In genomic region chr10:79084972-79085597, GRCh38 we compare ENCODE assay signal across 9 cellular contexts. TPM values are rescaled to one million over a fixed set of nuclear protein-coding genes. Genes with fewer than 3 reads are reported as not detected.
DNase-seq lines count a peak whose midpoint lies in the region; ATAC-seq and TF ChIP-seq lines count a peak whose summit lies in the region.
"Had no signal": no experiment of that assay in that cellular context is flagged by ENCODE, and none has a peak within 500 bp of the region (broad histone marks: within the 10 kb centered on the region; RNA-seq: fewer than 3 reads in every experiment).

No MANE protein-coding gene starts in this region.

- no peak overlapping the region for H3K27ac Mint-ChIP-seq in T-helper 2 cell treated with Interferon-gamma antibody and Interleukin-4, amounts not matched to agents 5 μg/mL and 100 μg/mL, for 36 hours
- H3K27ac Mint-ChIP-seq: activated CD8-positive, alpha-beta T cell treated with anti-CD3 and anti-CD28 coated beads for 36 hours had no signal

- H3K36me3 ChIP-seq in cardiac muscle cell (no peaks in the 10 kb centered on the region), stomach (peaks cover 0 to 7% (median 0%) of the 10 kb centered on the region in 4 donors)

- no peak for TF ChIP-seq CTCF in cardiac muscle cell (IDR thresholded peaks at IDR 0.05; ENCODE audit: low read depth, low read length)
- TF ChIP-seq CTCF in stomach (IDR thresholded peaks at IDR 0.05): no peak

- H3K9me3 ChIP-seq in cardiac muscle cell (ENCODE audit: low read depth) (no peaks in the 10 kb centered on the region), stomach (no peaks in the 10 kb centered on the region)

- H3K4me1 ChIP-seq in cardiac muscle cell (ENCODE audit: low read depth) (peaks cover 45% of the 10 kb centered on the region), stomach (peaks cover 99 to 100% (median 100%) of the 10 kb centered on the region in 4 donors)

- ATAC-seq in GM18868 (IDR thresholded peaks at IDR 0.05; ENCODE audit: unreplicated experiment) (peak; percentile 59), HG02885 (IDR thresholded peaks at IDR 0.05; ENCODE audit: poor library complexity, unreplicated experiment) (no peak)

- TF ChIP-seq RAD21 in Ishikawa (IDR thresholded peaks at IDR 0.05; ENCODE audit: low read depth): no peak

- H3K4me1 Mint-ChIP-seq in T-helper 2 cell treated with Interferon-gamma antibody and Interleukin-4, amounts not matched to agents 5 μg/mL and 100 μg/mL, for 36 hours (ENCODE audit: low read depth): peaks cover 31% of the 10 kb centered on the region

- TF ChIP-seq EP300 in Ishikawa (IDR thresholded peaks at IDR 0.05; ENCODE audit: borderline replicate concordance) (peak; percentile 66; the same call in 1 of the 2 replicates), stomach (IDR thresholded peaks at IDR 0.05) (no peak)

- DNase-seq in cardiac muscle cell (ENCODE audit: low read depth in 1 of 2, low spot score in 1 of 2) (no peak), stomach (no peak), hippocampal formation (lab: John Stamatoyannopoulos, UW) (no peak), A172 (ENCODE audit: low spot score) (no peak)
- no peak for DNase-seq in T-helper 2 cell treated with Interferon-gamma antibody and Interleukin-4, amounts not matched to agents 5 μg/mL and 100 μg/mL, for 36 hours (ENCODE audit: low spot score)
- DNase-seq: activated CD8-positive, alpha-beta T cell treated with anti-CD3 and anti-CD28 coated beads for 36 hours had no signal

- H3K27me3 Mint-ChIP-seq in T-helper 2 cell treated with Interferon-gamma antibody and Interleukin-4, amounts not matched to agents 5 μg/mL and 100 μg/mL, for 36 hours (ENCODE audit: low read depth): no peaks in the 10 kb centered on the region
- H3K27me3 Mint-ChIP-seq: activated CD8-positive, alpha-beta T cell treated with anti-CD3 and anti-CD28 coated beads for 36 hours had no signal

- H3K4me3 Mint-ChIP-seq in T-helper 2 cell treated with Interferon-gamma antibody and Interleukin-4, amounts not matched to agents 5 μg/mL and 100 μg/mL, for 36 hours: no peak overlapping the region
- H3K4me3 Mint-ChIP-seq: activated CD8-positive, alpha-beta T cell treated with anti-CD3 and anti-CD28 coated beads for 36 hours had no signal

- intact Hi-C loops in stomach (cut with DNase I; ENCODE audit: low total_unique reads): no loop called here

- H3K27ac ChIP-seq in cardiac muscle cell: peak overlapping the region; percentile 40
- peak overlapping the region; percentile 73 to 99 (median 89) for H3K27ac ChIP-seq in stomach

- no peak overlapping the region for H3K4me3 ChIP-seq in cardiac muscle cell
- no peak overlapping the region for H3K4me3 ChIP-seq in stomach

- H3K27me3 ChIP-seq in cardiac muscle cell (no peaks in the 10 kb centered on the region), stomach (no peaks in the 10 kb centered on the region)

- 48 to 67% (median 59%) methylated on average over 3 to 14 of the region's 14 CpGs for WGBS in stomach, 5 donors

- no peak for TF ChIP-seq POLR2A in stomach (IDR thresholded peaks at IDR 0.05)

- H3K9me3 Mint-ChIP-seq in T-helper 2 cell treated with Interferon-gamma antibody and Interleukin-4, amounts not matched to agents 5 μg/mL and 100 μg/mL, for 36 hours: no peaks in the 10 kb centered on the region
- H3K9me3 Mint-ChIP-seq: activated CD8-positive, alpha-beta T cell treated with anti-CD3 and anti-CD28 coated beads for 36 hours had no signal

- H3K36me3 Mint-ChIP-seq in T-helper 2 cell treated with Interferon-gamma antibody and Interleukin-4, amounts not matched to agents 5 μg/mL and 100 μg/mL, for 36 hours (ENCODE audit: low read depth): peaks cover 2% of the 10 kb centered on the region

TF ChIP-seq in Ishikawa, 13 proteins besides CTCF, POLR2A, EP300 and RAD21:
- TF ChIP-seq CREB1 (IDR thresholded peaks at IDR 0.05; ENCODE audit: low read depth) (no peak), ZBTB7A (IDR thresholded peaks at IDR 0.05; ENCODE audit: low read depth) (no peak), MAX (IDR thresholded peaks at IDR 0.05) (0 out of 2 replicates have a peak, but pooled peaks have one; percentile 16), YY1 (IDR thresholded peaks at IDR 0.05; ENCODE audit: low read depth) (no peak), USF1 (IDR thresholded peaks at IDR 0.05) (no peak), FOXM1 (IDR thresholded peaks at IDR 0.05; ENCODE audit: borderline replicate concordance, low read depth) (no peak), NFIC (IDR thresholded peaks at IDR 0.05) (peak; percentile 80), EGR1 (IDR thresholded peaks at IDR 0.05) (peak; percentile 45), TAF1 (IDR thresholded peaks at IDR 0.05; ENCODE audit: low read depth) (no peak), TEAD4 (IDR thresholded peaks at IDR 0.05) (peak; percentile 55), CEBPB (IDR thresholded peaks at IDR 0.05) (no peak), TCF12 (IDR thresholded peaks at IDR 0.05; ENCODE audit: low read depth) (peak; percentile 80), REST (IDR thresholded peaks at IDR 0.05; ENCODE audit: low read depth) (no peak)

RNA-seq across cellular contexts. Expression of gene ZMIZ1, which starts 16.3 kb away (rescaled TPM):
- total RNA-seq in cardiac muscle cell (57.1 and 78.8 TPM in 2 replicates), stomach (100 to 1,000 TPM in 1 of 5 donors, 10 to 100 TPM in 4; 25.9 to 103 (median 67.7) TPM)
- polyA plus RNA-seq in cardiac muscle cell (48.2 and 57.7 TPM in 2 replicates), stomach (10 to 100 TPM; 17.7 to 20.2 (median 18.2) TPM)
- total RNA-seq in A172 (2014; rRNA removed; shearing (Covaris generic)): 15.4 and 16.6 TPM in 2 replicates
